ENCODE assay signal across 8 cellular contexts in the genomic region with DNA sequence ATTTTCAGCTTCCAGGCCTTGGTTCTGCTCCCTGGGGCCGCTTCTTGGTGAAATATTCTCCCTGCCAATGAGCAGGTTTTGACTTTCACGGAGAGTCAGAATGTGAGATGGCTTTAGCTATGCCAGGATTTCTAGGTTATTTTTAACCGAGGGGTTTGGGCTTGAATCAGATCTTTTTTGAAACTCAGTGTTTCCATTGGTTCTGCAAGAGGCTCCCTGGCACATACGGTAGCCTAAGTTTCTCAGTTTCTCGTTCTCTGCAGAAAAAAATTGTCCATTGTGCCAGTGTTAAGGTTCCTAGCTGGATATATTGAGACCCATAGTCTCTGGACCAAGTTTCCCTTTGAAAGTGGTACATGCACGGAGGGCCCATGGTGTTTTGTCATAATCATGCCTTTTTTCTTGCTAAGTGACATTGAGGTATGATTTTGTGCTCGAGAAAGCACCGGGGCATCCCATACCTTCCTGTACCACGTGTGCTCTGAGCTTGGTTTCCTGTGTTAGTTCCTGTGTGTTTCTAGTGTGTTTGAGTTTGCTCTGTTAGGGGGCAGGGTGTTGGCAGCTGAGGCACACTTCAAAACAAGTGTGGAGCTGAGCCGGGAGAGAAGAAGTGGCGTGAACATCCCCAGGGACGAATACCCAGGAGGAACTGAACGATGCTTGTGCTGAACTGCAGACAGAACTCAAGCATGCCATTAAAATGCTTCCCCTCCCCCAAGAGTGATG.
DNase-seq lines count a peak whose midpoint lies in the region; ATAC-seq, FAIRE-seq and TF ChIP-seq lines count a peak whose summit lies in the region.

No MANE protein-coding gene starts in this region.

- FAIRE-seq in HepG2 (lab: Jason Lieb, UNC): no peak

- TF ChIP-seq CTCF in HepG2 (CRISPR knock-in tag; IDR thresholded peaks at IDR 0.05): no peak
- TF ChIP-seq CTCF in left ventricle myocardium inferior (IDR thresholded peaks at IDR 0.05; ENCODE audit: borderline replicate concordance): no peak

- BruUV-seq in HepG2 (replicated peaks; lab: Mats Ljungman, UMichigan): no TSS peak

- ATAC-seq in left cardiac atrium: peak; percentile 46 to 84
- no peak for ATAC-seq in right cardiac atrium
- no peak for ATAC-seq in HepG2
- no peak for ATAC-seq in HG02623 (IDR thresholded peaks at IDR 0.05; ENCODE audit: unreplicated experiment)

- TF ChIP-seq RAD21 in HepG2 (CRISPR knock-in tag; IDR thresholded peaks at IDR 0.05): no peak

- DNase-seq in left cardiac atrium: no peak
- no peak for DNase-seq in right cardiac atrium
- DNase-seq in activated CD4-positive, alpha-beta T cell treated with anti-CD3 and anti-CD28 coated beads for 1 hour: peak; percentile 16
- no peak for DNase-seq in HepG2 (ENCODE audit: low spot score)
- no peak for DNase-seq in NOMO-1 (lab: John Stamatoyannopoulos, UW; ENCODE audit: unreplicated experiment in 2 of 2)
- DNase-seq in NOMO-1 treated with DMSO at 0.1 percent for 48 hours (lab: John Stamatoyannopoulos, UW; ENCODE audit: unreplicated experiment): no peak
- no peak for DNase-seq in left ventricle myocardium inferior

- POLR2A ChIA-PET in HepG2 (lab: Yijun Ruan, JAX): interaction anchor here (1.4 to 1.5 kb wide), 2 partner anchors 54 to 127 kb away, joined by 5 read pairs; a partner anchor contains a TSS

- H3K27ac ChIP-seq in right cardiac atrium (ENCODE audit: low read length) (no peak overlapping the region), HepG2 (ENCODE audit: extremely low read length, insufficient read depth, low read length) (no peak overlapping the region), left ventricle myocardium inferior (replicated peaks) (no peak overlapping the region)

- no peak overlapping the region for H3K9ac ChIP-seq in HepG2 (ENCODE audit: insufficient read depth, low read depth, low read length)

- no peak overlapping the region for H3K4me3 ChIP-seq in right cardiac atrium (ENCODE audit: low read length)
- H3K4me3 ChIP-seq in HepG2 (replicated peaks in 1 of 3; ENCODE audit: insufficient read depth in 1 of 3, low read depth in 2 of 3, low read length in 3 of 3): no peak overlapping the region
- H3K4me3 ChIP-seq in left ventricle myocardium inferior: no peak overlapping the region

- peaks cover 10 to 35% of the 10 kb centered on the region in 2 experiments for H3K36me3 ChIP-seq in HepG2 (replicated peaks in 1 of 2; ENCODE audit: control insufficient read depth in 1 of 2, insufficient read depth in 2 of 2, low read length in 2 of 2)
- H3K36me3 ChIP-seq in left ventricle myocardium inferior: no peaks in the 10 kb centered on the region

- TF ChIP-seq POLR2A in HepG2 (IDR thresholded peaks at IDR 0.05; ENCODE audit: insufficient read depth in 1 of 2, low read depth in 2 of 2, low read length in 2 of 2): no peak

- H2AFZ ChIP-seq in HepG2 (ENCODE audit: low read length): no peak overlapping the region

- TF ChIP-seq EP300 in HepG2 (IDR thresholded peaks at IDR 0.05; ENCODE audit: low read depth in 2 of 2, low read length in 2 of 2) (no peak), HepG2 (CRISPR knock-in tag; IDR thresholded peaks at IDR 0.05; ENCODE audit: borderline replicate concordance) (no peak)

- H4K20me1 ChIP-seq in HepG2 (ENCODE audit: insufficient read depth, low read length): peaks cover 3% of the 10 kb centered on the region; the same call in 1 of the 2 replicates

- no peaks in the 10 kb centered on the region for H3K4me1 ChIP-seq in right cardiac atrium (ENCODE audit: control insufficient read depth, insufficient read depth, low read length)
- peaks cover 5% of the 10 kb centered on the region; the same call in 1 of the 2 replicates for H3K4me1 ChIP-seq in HepG2 (ENCODE audit: insufficient read depth, low read length)
- no peaks in the 10 kb centered on the region for H3K4me1 ChIP-seq in left ventricle myocardium inferior

- CTCF ChIA-PET in HepG2 (lab: Yijun Ruan, JAX; ENCODE audit: low intra/inter-chr PET ratio, low total read pairs): no interaction called here

- H3K4me2 ChIP-seq in HepG2 (ENCODE audit: low read depth, low read length): no peak overlapping the region

- H3K27me3 ChIP-seq in right cardiac atrium (ENCODE audit: control insufficient read depth, insufficient read depth): no peaks in the 10 kb centered on the region
- H3K27me3 ChIP-seq in HepG2 (ENCODE audit: control insufficient read depth in 1 of 2, insufficient read depth in 2 of 2, low read length in 2 of 2): no peaks in the 10 kb centered on the region
- H3K27me3 ChIP-seq in left ventricle myocardium inferior (ENCODE audit: low read depth): peaks cover 25% of the 10 kb centered on the region

- in situ Hi-C loops in HepG2 (cut with HindIII; ENCODE audit: extremely low pct_ligation_motif_present, low pct_unique_long_range_greater_than_20kb): no loop called here

- 43% methylated on average over 13 of the region's 13 CpGs for WGBS in right cardiac atrium
- WGBS in HepG2 (ENCODE audit: low lambda C conversion rate): 93% methylated on average over 13 of the region's 13 CpGs

- intact Hi-C loops in left cardiac atrium (cut with DNase I) (no loop called here), right cardiac atrium (cut with DNase I) (no loop called here), HepG2 (cut with micrococcal nuclease; ENCODE audit: unreplicated experiment) (no loop called here), left ventricle myocardium inferior (cut with micrococcal nuclease) (no loop called here)

- H3K9me3 ChIP-seq in right cardiac atrium (ENCODE audit: control insufficient read depth, low read length) (no peaks in the 10 kb centered on the region), HepG2 (ENCODE audit: low read length) (no peaks in the 10 kb centered on the region), left ventricle myocardium inferior (replicated peaks) (no peaks in the 10 kb centered on the region)

- no peaks in the 10 kb centered on the region for H3K79me2 ChIP-seq in HepG2 (ENCODE audit: insufficient read depth, low read length)

TF ChIP-seq in HepG2, 621 proteins besides CTCF, POLR2A, EP300 and RAD21:
- TF ChIP-seq POLR2G (IDR thresholded peaks at IDR 0.05; ENCODE audit: low read depth, low read length): 0 out of 2 replicates have a peak, but pooled peaks have one; percentile 8
- peak; percentile 8; the same call in 1 of the 2 replicates for TF ChIP-seq POLR2AphosphoS5 (IDR thresholded peaks at IDR 0.05; ENCODE audit: low read depth, low read length)
- TF ChIP-seq ZFX (CRISPR knock-in tag; IDR thresholded peaks at IDR 0.05; ENCODE audit: low read depth): no peak
- no peak for TF ChIP-seq ZNF589 (CRISPR knock-in tag; conservative IDR thresholded peaks at IDR 0.05)

Comparison
In these comparisons a context has a peak if more than half of its experiments do, and no peak if none do; other contexts are left out.
1. ATAC-seq: peak in left cardiac atrium (2 of 2); none in right cardiac atrium (0 of 2), HepG2 (single experiment) and HG02623 (single experiment).